12 cellular contexts compared by ENCODE assay signal in the genomic region with DNA sequence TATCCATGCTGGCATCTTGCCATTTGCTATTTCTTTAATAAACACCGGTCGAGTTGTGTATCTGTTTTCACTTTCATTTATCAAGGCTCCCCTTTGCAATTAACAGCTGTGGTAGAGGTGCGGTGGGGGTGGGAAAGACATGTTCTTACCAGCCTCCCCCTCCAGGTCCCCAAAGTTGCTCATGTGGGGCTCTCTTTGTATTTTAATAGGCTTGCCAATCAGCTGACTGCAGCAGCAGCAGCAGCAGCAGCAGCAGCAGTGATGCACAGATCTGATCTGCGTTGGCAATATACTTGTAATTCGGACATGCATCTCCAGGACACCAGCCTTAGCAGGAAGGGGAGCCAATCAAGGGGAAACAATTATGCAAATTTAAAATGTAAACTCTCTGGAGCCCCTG. TPM values are rescaled to one million over a fixed set of nuclear protein-coding genes. Genes with fewer than 3 reads are reported as not detected.
DNase-seq lines count a peak whose midpoint lies in the region; TF ChIP-seq lines count a peak whose summit lies in the region.
"Had no signal": no experiment of that assay in that cellular context is flagged by ENCODE, and none has a peak within 500 bp of the region (broad histone marks: within the 10 kb centered on the region; RNA-seq: fewer than 3 reads in every experiment).

No MANE protein-coding gene starts in this region.

- H3K4me1 ChIP-seq in MM.1S (ENCODE audit: low read length), result no peaks in the 10 kb centered on the region

- peak overlapping the region; percentile 8; the same call in 1 of the 2 replicates for H3K4me3 ChIP-seq in GM08714 (ENCODE audit: low read length)
- peak overlapping the region; percentile 39 for H3K4me3 ChIP-seq in MM.1S (ENCODE audit: low read length)
- no peak overlapping the region for H3K4me3 ChIP-seq in fibroblast of villous mesenchyme (ENCODE audit: low read depth, low read length)

- no peaks in the 10 kb centered on the region for H4K20me1 ChIP-seq in MM.1S (ENCODE audit: insufficient read depth, low read length)

- no peaks in the 10 kb centered on the region for H3K9me2 ChIP-seq in MM.1S (replicated peaks; ENCODE audit: insufficient read depth, low read length)

- in situ Hi-C loops in ACHN (cut with HindIII; ENCODE audit: low pct_ligation_motif_present, low pct_unique_long_range_greater_than_20kb, low sequenced_read_pairs), result no loop called here

- no peak overlapping the region for H3K9ac ChIP-seq in MM.1S (ENCODE audit: low read length)

- no peaks in the 10 kb centered on the region for H3K36me3 ChIP-seq in MM.1S (replicated peaks; ENCODE audit: insufficient read depth, low read length)

- no peaks in the 10 kb centered on the region for H3K27me3 ChIP-seq in MM.1S (replicated peaks; ENCODE audit: insufficient read depth, low read length)

- H2AFZ ChIP-seq in MM.1S (ENCODE audit: low read length), result peak overlapping the region; percentile 69

- DNase-seq in GM20000 (ENCODE audit: low spot score) (peak; percentile 31), MM.1S (peak; percentile 56), fibroblast of villous mesenchyme (ENCODE audit: low read depth) (peak; percentile 16), T-helper 1 cell (no peak), ACHN (no peak), MV-4-11 (lab: John Stamatoyannopoulos, UW) (no peak)
- no peak for DNase-seq in activated T-cell treated with anti-CD3 and anti-CD28 coated beads, Interleukin-2, amount 50 U/mL, for 48 hours
- DNase-seq: GOT3; stimulated activated CD8-positive, alpha-beta memory T cell treated with anti-CD3 and anti-CD28 coated beads, Interleukin-4, amount 100 ng/mL, for 48 hours; SW 1271 had no signal

- no peaks in the 10 kb centered on the region for H3F3A ChIP-seq in MM.1S (ENCODE audit: insufficient read depth, low read length)

- H3K4me2 ChIP-seq in MM.1S (ENCODE audit: low read depth, low read length), result peak overlapping the region; percentile 67

- H3K79me2 ChIP-seq in MM.1S (ENCODE audit: low read length), result no peaks in the 10 kb centered on the region

- H3K9me3 ChIP-seq in MM.1S (replicated peaks; ENCODE audit: insufficient read depth, low read length), result no peaks in the 10 kb centered on the region

- no peak for TF ChIP-seq CTCF in GM20000 (IDR thresholded peaks at IDR 0.05; ENCODE audit: extremely low read depth, missing control alignments)
- no peak for TF ChIP-seq CTCF in MM.1S (IDR thresholded peaks at IDR 0.05; ENCODE audit: low read length)
- no peak for TF ChIP-seq CTCF in fibroblast of villous mesenchyme (IDR thresholded peaks at IDR 0.05; ENCODE audit: insufficient read depth, low read depth, low read length)

- H3K27ac ChIP-seq in MM.1S (ENCODE audit: low read length), result no peak overlapping the region

RNA-seq across cellular contexts. Expression of a gene that starts 40.3 kb away (rescaled TPM):
- 0.64 and 2.2 TPM in 2 replicates for total RNA-seq in fibroblast of villous mesenchyme
- total RNA-seq: CD4-positive, alpha-beta memory T cell had no signal

Comparison
In these comparisons a context has a peak if more than half of its experiments do, and no peak if none do; other contexts are left out.
1. DNase-seq: peak in GM20000 (single experiment), MM.1S (single experiment) and fibroblast of villous mesenchyme (single experiment); none in T-helper 1 cell (0 of 5), ACHN (single experiment), MV-4-11 (single experiment) and activated T-cell treated with anti-CD3 and anti-CD28 coated beads, Interleukin-2, amount 50 U/mL, for 48 hours (0 of 2).